8 cellular contexts compared by ENCODE assay signal in genomic region chr1:38817958-38818705, GRCh38. TPM values are rescaled to one million over a fixed set of nuclear protein-coding genes. Genes with fewer than 3 reads are reported as not detected.
DNase-seq lines count a peak whose midpoint lies in the region; ATAC-seq and TF ChIP-seq lines count a peak whose summit lies in the region.

No MANE protein-coding gene starts in this region.

- WGBS in smooth muscle cell (ENCODE audit: low lambda C conversion rate): 1% methylated on average over 28 of the region's 79 CpGs

- TF ChIP-seq CTCF in left ventricle myocardium inferior (IDR thresholded peaks at IDR 0.05; ENCODE audit: borderline replicate concordance) (peak; percentile 87), smooth muscle cell (IDR thresholded peaks at IDR 0.05; ENCODE audit: borderline replicate concordance, insufficient read depth, poor library complexity, severe bottlenecking) (peak; percentile 93)

- peak overlapping the region; percentile 85 for H3K4me2 ChIP-seq in smooth muscle cell

- H3F3A ChIP-seq in smooth muscle cell (ENCODE audit: low read depth): no peaks in the 10 kb centered on the region

- H3K9me3 ChIP-seq in NT2/D1 (ENCODE audit: insufficient read depth, low read length) (peaks cover 12% of the 10 kb centered on the region; the same call in 1 of the 2 replicates), left ventricle myocardium inferior (replicated peaks) (peaks cover 6% of the 10 kb centered on the region), smooth muscle cell (replicated peaks; ENCODE audit: low read depth) (no peaks in the 10 kb centered on the region)

- H3K36me3 ChIP-seq in NT2/D1 (ENCODE audit: insufficient read depth, insufficient read length, low read length): no peaks in the 10 kb centered on the region
- no peaks in the 10 kb centered on the region for H3K36me3 ChIP-seq in left ventricle myocardium inferior
- H3K36me3 ChIP-seq in smooth muscle cell (ENCODE audit: low read depth): no peaks in the 10 kb centered on the region

- H3K9ac ChIP-seq in NT2/D1 (ENCODE audit: insufficient read length, low read depth): peak overlapping the region; percentile 81
- no peak overlapping the region for H3K9ac ChIP-seq in smooth muscle cell (ENCODE audit: low read depth)

- intact Hi-C loops in left ventricle myocardium inferior (cut with micrococcal nuclease): no loop called here

- H3K4me3 ChIP-seq in NT2/D1 (ENCODE audit: insufficient read length, low read depth) (peak overlapping the region; percentile 51), left ventricle myocardium inferior (peak overlapping the region; percentile 57), smooth muscle cell (peak overlapping the region; percentile 49)

- ATAC-seq in GM21360 (IDR thresholded peaks at IDR 0.05; ENCODE audit: unreplicated experiment) (no peak), HG03520 (IDR thresholded peaks at IDR 0.05; ENCODE audit: unreplicated experiment) (no peak)

- no peaks in the 10 kb centered on the region for H4K20me1 ChIP-seq in smooth muscle cell (ENCODE audit: low read depth)

- peaks cover 34% of the 10 kb centered on the region for H3K27me3 ChIP-seq in NT2/D1 (ENCODE audit: insufficient read depth, insufficient read length)
- H3K27me3 ChIP-seq in left ventricle myocardium inferior (ENCODE audit: low read depth): peaks cover 99% of the 10 kb centered on the region
- H3K27me3 ChIP-seq in smooth muscle cell (ENCODE audit: low read depth): peaks cover 61% of the 10 kb centered on the region

- no peak overlapping the region for H3K27ac ChIP-seq in left ventricle myocardium inferior (replicated peaks)
- H3K27ac ChIP-seq in smooth muscle cell (ENCODE audit: low read depth): no peak overlapping the region

- peak; percentile 24 for DNase-seq in ELR (ENCODE audit: low read depth)
- DNase-seq in NT2/D1 (ENCODE audit: low read depth, low spot score): peak; percentile 65
- DNase-seq in activated naive CD4-positive, alpha-beta T cell treated with Interleukin-2 at 50 U/mL for 16 hours: peak; percentile 56
- DNase-seq in left ventricle myocardium inferior: no peak
- DNase-seq in smooth muscle cell (lab: John Stamatoyannopoulos, UW; ENCODE audit: unreplicated experiment): peak; percentile 9
- no peak for DNase-seq in NCI-H128 (lab: John Stamatoyannopoulos, UW; ENCODE audit: unreplicated experiment)

- H2AFZ ChIP-seq in smooth muscle cell (ENCODE audit: low read depth): peak overlapping the region; percentile 61

- H3K4me1 ChIP-seq in NT2/D1 (ENCODE audit: insufficient read depth, insufficient read length) (peaks cover 9% of the 10 kb centered on the region), left ventricle myocardium inferior (peaks cover 13% of the 10 kb centered on the region), smooth muscle cell (ENCODE audit: low read depth) (no peaks in the 10 kb centered on the region)

- no peaks in the 10 kb centered on the region for H3K79me2 ChIP-seq in smooth muscle cell (ENCODE audit: low read depth)

RNA-seq across cellular contexts. Expression of gene RRAGC, which starts 41.4 kb away (rescaled TPM):
- total RNA-seq in left ventricle myocardium inferior (20.0 TPM), smooth muscle cell (13.2 and 16.6 TPM in 2 replicates)
- polyA plus RNA-seq in smooth muscle cell: 12.0 and 13.3 TPM in 2 replicates

RNA-seq across cellular contexts. Expression of gene MYCBP, which starts 55.0 kb away (rescaled TPM):
- total RNA-seq in left ventricle myocardium inferior (14.5 TPM), smooth muscle cell (17.1 and 33.7 TPM in 2 replicates)
- 34.0 and 44.0 TPM in 2 replicates for polyA plus RNA-seq in smooth muscle cell

Comparison
In these comparisons a context has a peak if more than half of its experiments do, and no peak if none do; other contexts are left out.
1. DNase-seq: peak in ELR (single experiment), NT2/D1 (single experiment), activated naive CD4-positive, alpha-beta T cell treated with Interleukin-2 at 50 U/mL for 16 hours (single experiment) and smooth muscle cell (single experiment); none in left ventricle myocardium inferior (single experiment) and NCI-H128 (single experiment).
2. Peak in every context shown above with its lines, with median percentiles within 50 percentile points of each other: H3K4me3 ChIP-seq.